In genomic region chr6:116922853-116923548, GRCh38 we compare ENCODE assay signal across 25 cellular contexts. TPM values are rescaled to one million over a fixed set of nuclear protein-coding genes. Genes with fewer than 3 reads are reported as not detected.
"Had no signal": no experiment of that assay in that cellular context is flagged by ENCODE, and none has a peak within 500 bp of the region (broad histone marks: within the 10 kb centered on the region; RNA-seq: fewer than 3 reads in every experiment).

No MANE protein-coding gene starts in this region.

- H3K27me3 ChIP-seq: Peyer's patch had no signal

- DNase-seq: activated B cell treated with CpG ODN at 0.5 μM for 24 hours; activated CD4-positive, alpha-beta T cell treated with anti-CD3 and anti-CD28 coated beads for 1 hour; activated CD4-positive, alpha-beta T cell treated with anti-CD3 and anti-CD28 coated beads, Interleukin-2, amount 10 ng/mL, durations not matched to agents 24 days and 14 days; activated CD4-positive, alpha-beta T cell treated with anti-CD3 and anti-CD28 coated beads, Interleukin-2, amount 50 U/mL, for 48 hours; activated CD8-positive, alpha-beta memory T cell treated with anti-CD3 and anti-CD28 coated beads, Interleukin-2, amount 10 ng/mL, durations not matched to agents 7 days and 5 days; activated effector memory CD4-positive, alpha-beta T cell treated with Interleukin-2 at 50 U/mL for 16 hours; activated naive CD4-positive, alpha-beta T cell treated with Interleukin-2 at 50 U/mL for 16 hours; activated T-cell treated with anti-CD3 and anti-CD28 coated beads, Interleukin-2, amount 50 U/mL, for 24 hours; brain microvascular endothelial cell; Karpas-422; NCI-H1092; NCI-H1417; NCI-H1930; NCI-H345; NCI-H510A; NCI-H526 treated with DMSO at 0.1 percent for 48 hours; Peyer's patch; SHP77; T-helper 17 cell; T-helper 9 cell had no signal

- ATAC-seq: activated CD8-positive, alpha-beta memory T cell treated with anti-CD3 and anti-CD28 coated beads, Interleukin-2, amount 10 ng/mL, durations not matched to agents 7 days and 5 days; T-helper 17 cell had no signal

- H3K36me3 ChIP-seq: brain microvascular endothelial cell, cardiac muscle cell, Peyer's patch, SJSA1 had no signal

- H3K27ac ChIP-seq: brain microvascular endothelial cell, cardiac muscle cell, Peyer's patch, RWPE1, SJSA1 had no signal

- H3K9me3 ChIP-seq: Peyer's patch, SJSA1 had no signal

- H3K4me3 ChIP-seq: cardiac muscle cell, Peyer's patch, SJSA1 had no signal

- H3K4me1 ChIP-seq: Peyer's patch, SJSA1 had no signal

RNA-seq across cellular contexts. Expression of gene RFX6, which starts 46.0 kb away (rescaled TPM):
- total RNA-seq: activated B cell treated with CpG ODN at 0.5 μM for 24 hours; activated CD4-positive, alpha-beta T cell treated with anti-CD3 and anti-CD28 coated beads, Interleukin-2, amount 10 ng/mL, durations not matched to agents 24 days and 14 days; activated CD8-positive, alpha-beta memory T cell treated with anti-CD3 and anti-CD28 coated beads, Interleukin-2, amount 10 ng/mL, durations not matched to agents 7 days and 5 days; activated T-helper 1 cell treated with anti-CD3 and anti-CD28 coated beads, Interleukin-12 subunit alpha, Interleukin-12 subunit beta, Interleukin-2, Interleukin-4 antibody, amounts not matched to agents 30 ng/mL and 10 ng/mL and 1 ng/mL, durations not matched to agents 14 hours and 24 hours and 36 hours; cardiac muscle cell; M059J; SJSA1; T-helper 17 cell had no signal
- polyA plus RNA-seq: cardiac muscle cell had no signal
